ENCODE assay signal across 1 cellular context in the genomic region with DNA sequence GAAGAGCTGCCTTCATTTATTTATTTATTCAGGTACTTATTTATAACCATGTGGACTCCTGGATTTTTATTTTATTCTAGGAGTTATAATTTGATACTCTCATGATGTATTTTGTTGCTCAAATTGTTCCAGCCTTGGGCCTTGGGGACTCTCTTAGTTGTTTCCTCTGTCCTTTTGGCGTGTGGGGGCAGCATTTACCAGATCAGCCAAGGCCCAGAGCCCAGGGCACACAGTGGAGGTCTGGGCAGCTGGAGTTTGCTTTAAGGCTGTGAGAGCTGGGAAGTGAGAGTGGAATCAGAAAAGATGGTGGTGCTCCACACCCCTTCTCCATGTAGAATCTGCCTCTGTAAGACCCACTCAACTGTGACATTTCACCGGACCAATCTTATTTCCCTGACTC.
TF ChIP-seq lines count a peak whose summit lies in the region.

No MANE protein-coding gene starts in this region.

TF ChIP-seq in GM23338, 12 proteins besides CTCF, POLR2A, EP300 and RAD21 (continued from another document):
- TF ChIP-seq, protein P1, sequence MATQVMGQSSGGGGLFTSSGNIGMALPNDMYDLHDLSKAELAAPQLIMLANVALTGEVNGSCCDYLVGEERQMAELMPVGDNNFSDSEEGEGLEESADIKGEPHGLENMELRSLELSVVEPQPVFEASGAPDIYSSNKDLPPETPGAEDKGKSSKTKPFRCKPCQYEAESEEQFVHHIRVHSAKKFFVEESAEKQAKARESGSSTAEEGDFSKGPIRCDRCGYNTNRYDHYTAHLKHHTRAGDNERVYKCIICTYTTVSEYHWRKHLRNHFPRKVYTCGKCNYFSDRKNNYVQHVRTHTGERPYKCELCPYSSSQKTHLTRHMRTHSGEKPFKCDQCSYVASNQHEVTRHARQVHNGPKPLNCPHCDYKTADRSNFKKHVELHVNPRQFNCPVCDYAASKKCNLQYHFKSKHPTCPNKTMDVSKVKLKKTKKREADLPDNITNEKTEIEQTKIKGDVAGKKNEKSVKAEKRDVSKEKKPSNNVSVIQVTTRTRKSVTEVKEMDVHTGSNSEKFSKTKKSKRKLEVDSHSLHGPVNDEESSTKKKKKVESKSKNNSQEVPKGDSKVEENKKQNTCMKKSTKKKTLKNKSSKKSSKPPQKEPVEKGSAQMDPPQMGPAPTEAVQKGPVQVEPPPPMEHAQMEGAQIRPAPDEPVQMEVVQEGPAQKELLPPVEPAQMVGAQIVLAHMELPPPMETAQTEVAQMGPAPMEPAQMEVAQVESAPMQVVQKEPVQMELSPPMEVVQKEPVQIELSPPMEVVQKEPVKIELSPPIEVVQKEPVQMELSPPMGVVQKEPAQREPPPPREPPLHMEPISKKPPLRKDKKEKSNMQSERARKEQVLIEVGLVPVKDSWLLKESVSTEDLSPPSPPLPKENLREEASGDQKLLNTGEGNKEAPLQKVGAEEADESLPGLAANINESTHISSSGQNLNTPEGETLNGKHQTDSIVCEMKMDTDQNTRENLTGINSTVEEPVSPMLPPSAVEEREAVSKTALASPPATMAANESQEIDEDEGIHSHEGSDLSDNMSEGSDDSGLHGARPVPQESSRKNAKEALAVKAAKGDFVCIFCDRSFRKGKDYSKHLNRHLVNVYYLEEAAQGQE (IDR thresholded peaks at IDR 0.05; ENCODE audit: unreplicated experiment) = no peak
